In genomic region chr3:9168230-9168629, GRCh38 we compare ENCODE assay signal across 8 cellular contexts.
A peak's percentile ranks its signal among the peaks of the same experiment; 100 is the strongest.
DNase-seq lines count a peak whose midpoint lies in the region; ATAC-seq and TF ChIP-seq lines count a peak whose summit lies in the region.

No MANE protein-coding gene starts in this region.

- dilution Hi-C loops in mammary epithelial cell (cut with HindIII; ENCODE audit: low sequenced_read_pairs) = no loop called here

- no peaks in the 10 kb centered on the region for H3K36me3 ChIP-seq in mammary epithelial cell (ENCODE audit: insufficient read depth, low read length)
- no peaks in the 10 kb centered on the region for H3K36me3 ChIP-seq in PC-3 (ENCODE audit: low read depth, low read length)

- BruUV-seq in mammary epithelial cell (replicated peaks; lab: Mats Ljungman, UMichigan) (no TSS peak), PC-3 (replicated peaks; lab: Mats Ljungman, UMichigan) (no TSS peak)

- no peak overlapping the region for H3K4me3 Mint-ChIP-seq in stimulated activated naive CD8-positive, alpha-beta T cell treated with anti-CD3 and anti-CD28 coated beads, Interleukin-15, amount 100 ng/mL, for 72 hours
- H3K4me3 Mint-ChIP-seq in natural killer cell = no peak overlapping the region

- H3F3A ChIP-seq in PC-3 (ENCODE audit: low read length, unreplicated experiment) = no peaks in the 10 kb centered on the region

- peaks cover 77% of the 10 kb centered on the region for H3K79me2 ChIP-seq in mammary epithelial cell (ENCODE audit: insufficient read depth, low read length)
- H3K79me2 ChIP-seq in PC-3 (ENCODE audit: low read length) = no peaks in the 10 kb centered on the region

- CTCF ChIA-PET in mammary epithelial cell (lab: Charles Lee; ENCODE audit: low non-redundant PET) (no interaction called here), PC-3 (lab: Charles Lee) (no interaction called here)

- no peak overlapping the region for H3K4me3 ChIP-seq in GM12864 (ENCODE audit: low read depth, low read length)
- no peak overlapping the region for H3K4me3 ChIP-seq in mammary epithelial cell (replicated peaks in 1 of 3; ENCODE audit: insufficient read depth in 1 of 3, low read depth in 2 of 3, low read length in 3 of 3)
- no peak overlapping the region for H3K4me3 ChIP-seq in PC-3 (ENCODE audit: low read length)

- no peaks in the 10 kb centered on the region for H3K9me3 Mint-ChIP-seq in stimulated activated naive CD8-positive, alpha-beta T cell treated with anti-CD3 and anti-CD28 coated beads, Interleukin-15, amount 100 ng/mL, for 72 hours
- no peaks in the 10 kb centered on the region for H3K9me3 Mint-ChIP-seq in natural killer cell

- H3K27me3 ChIP-seq in mammary epithelial cell (ENCODE audit: insufficient read depth, low read length) = no peaks in the 10 kb centered on the region
- no peaks in the 10 kb centered on the region for H3K27me3 ChIP-seq in PC-3 (ENCODE audit: low read length)

- H4K20me1 ChIP-seq in mammary epithelial cell (ENCODE audit: insufficient read depth, low read length) (no peaks in the 10 kb centered on the region), PC-3 (ENCODE audit: low read length) (no peaks in the 10 kb centered on the region)

- peaks cover 55% of the 10 kb centered on the region for H3K4me1 ChIP-seq in mammary epithelial cell (ENCODE audit: insufficient read depth, low read length)
- H3K4me1 ChIP-seq in PC-3 (ENCODE audit: insufficient read depth, low read length) = peaks cover 11% of the 10 kb centered on the region

- H3K4me2 ChIP-seq in mammary epithelial cell (ENCODE audit: insufficient read depth, low read depth, low read length) (peak overlapping the region; percentile 15), PC-3 (ENCODE audit: low read length) (no peak overlapping the region)

- TF ChIP-seq CTCF in GM12864 (IDR thresholded peaks at IDR 0.05; ENCODE audit: low read depth, low read length, missing control alignments) = no peak
- no peak for TF ChIP-seq CTCF in mammary epithelial cell (conservative IDR thresholded peaks at IDR 0.05 in 1 of 2, IDR thresholded peaks at IDR 0.05 in 1 of 2; ENCODE audit: extremely low read depth in 1 of 2, insufficient read depth in 1 of 2, low read depth in 1 of 2, low read length in 2 of 2)
- no peak for TF ChIP-seq CTCF in natural killer cell (IDR thresholded peaks at IDR 0.05)
- no peak for TF ChIP-seq CTCF in PC-3 (conservative IDR thresholded peaks at IDR 0.05; ENCODE audit: low read depth, low read length)

- intact Hi-C loops in mammary epithelial cell (cut with micrococcal nuclease) (loop anchor here (2.0 kb wide), 2 partner anchors 135 to 197 kb away; no protein-coding TSS in a partner anchor), natural killer cell (cut with micrococcal nuclease) (no loop called here), PC-3 (cut with micrococcal nuclease) (no loop called here)

- peak; percentile 99 for ATAC-seq in GM21529 (IDR thresholded peaks at IDR 0.05; ENCODE audit: unreplicated experiment)
- ATAC-seq in HG03575 (IDR thresholded peaks at IDR 0.05; ENCODE audit: extremely low read depth, insufficient number of reproducible peaks, low FRiP score, unreplicated experiment) = peak; percentile 82
- peak; percentile 86 for ATAC-seq in stimulated activated naive CD8-positive, alpha-beta T cell treated with anti-CD3 and anti-CD28 coated beads, Interleukin-15, amount 100 ng/mL, for 72 hours
- no peak for ATAC-seq in natural killer cell
- ATAC-seq in PC-3 = no peak

- H3K9me2 ChIP-seq in PC-3 (replicated peaks; ENCODE audit: low read length) = no peaks in the 10 kb centered on the region

- H3K27ac Mint-ChIP-seq in stimulated activated naive CD8-positive, alpha-beta T cell treated with anti-CD3 and anti-CD28 coated beads, Interleukin-15, amount 100 ng/mL, for 72 hours = no peak overlapping the region
- H3K27ac Mint-ChIP-seq in natural killer cell = no peak overlapping the region

- H3K9ac ChIP-seq in mammary epithelial cell (ENCODE audit: insufficient read depth, low read length) (peak overlapping the region; percentile 64), PC-3 (ENCODE audit: low read length) (no peak overlapping the region)

- POLR2A ChIA-PET in PC-3 (lab: Charles Lee; ENCODE audit: unreplicated experiment) = no interaction called here

- H3K36me3 Mint-ChIP-seq in natural killer cell = no peaks in the 10 kb centered on the region

- peak overlapping the region; percentile 96 for H3K27ac ChIP-seq in mammary epithelial cell (ENCODE audit: insufficient read depth, low read depth, low read length)
- H3K27ac ChIP-seq in PC-3 (ENCODE audit: low read length) = no peak overlapping the region

- in situ Hi-C loops in mammary epithelial cell (cut with MboI; ENCODE audit: low sequenced_read_pairs in 2 of 2) = no loop called here

- WGBS in mammary epithelial cell (ENCODE audit: low coverage, missing lambda C conversion rate) = 32% methylated on average over 6 of the region's 6 CpGs

- DNase-seq in GM12864 (ENCODE audit: low read depth) (peak; percentile 91), mammary epithelial cell (peak; percentile 70), natural killer cell (no peak), PC-3 (no peak), islet precursor cell (no peak)
- peak; percentile 58 to 62 for DNase-seq in stimulated activated naive CD8-positive, alpha-beta T cell treated with anti-CD3 and anti-CD28 coated beads, Interleukin-15, amount 100 ng/mL, for 72 hours

- no peaks in the 10 kb centered on the region for H3K4me1 Mint-ChIP-seq in stimulated activated naive CD8-positive, alpha-beta T cell treated with anti-CD3 and anti-CD28 coated beads, Interleukin-15, amount 100 ng/mL, for 72 hours
- peaks cover 12 to 22% of the 10 kb centered on the region in 2 donors for H3K4me1 Mint-ChIP-seq in natural killer cell

- no peaks in the 10 kb centered on the region for H3K9me3 ChIP-seq in mammary epithelial cell (replicated peaks; ENCODE audit: insufficient read depth, low read length)
- H3K9me3 ChIP-seq in PC-3 (ENCODE audit: low read length) = no peaks in the 10 kb centered on the region

- H3K27me3 Mint-ChIP-seq in stimulated activated naive CD8-positive, alpha-beta T cell treated with anti-CD3 and anti-CD28 coated beads, Interleukin-15, amount 100 ng/mL, for 72 hours = no peaks in the 10 kb centered on the region
- peaks cover 4 to 7% of the 10 kb centered on the region in 2 donors for H3K27me3 Mint-ChIP-seq in natural killer cell (ENCODE audit: low read depth in 2 of 2)

- H2AFZ ChIP-seq in mammary epithelial cell (ENCODE audit: low read depth, low read length) (peak overlapping the region; percentile 2), PC-3 (ENCODE audit: low read length) (no peak overlapping the region)

Comparison
In these comparisons a context has a peak if more than half of its experiments do, and no peak if none do; other contexts are left out.
1. DNase-seq: peak in GM12864 (single experiment), mammary epithelial cell (single experiment) and stimulated activated naive CD8-positive, alpha-beta T cell treated with anti-CD3 and anti-CD28 coated beads, Interleukin-15, amount 100 ng/mL, for 72 hours (2 of 2); none in natural killer cell (single experiment), PC-3 (single experiment) and islet precursor cell (single experiment).
2. ATAC-seq: peak in GM21529 (single experiment), HG03575 (single experiment) and stimulated activated naive CD8-positive, alpha-beta T cell treated with anti-CD3 and anti-CD28 coated beads, Interleukin-15, amount 100 ng/mL, for 72 hours (single experiment); none in natural killer cell (0 of 3) and PC-3 (single experiment).